Comparison of ENCODE assay signal across 17 cellular contexts in the genomic region with DNA sequence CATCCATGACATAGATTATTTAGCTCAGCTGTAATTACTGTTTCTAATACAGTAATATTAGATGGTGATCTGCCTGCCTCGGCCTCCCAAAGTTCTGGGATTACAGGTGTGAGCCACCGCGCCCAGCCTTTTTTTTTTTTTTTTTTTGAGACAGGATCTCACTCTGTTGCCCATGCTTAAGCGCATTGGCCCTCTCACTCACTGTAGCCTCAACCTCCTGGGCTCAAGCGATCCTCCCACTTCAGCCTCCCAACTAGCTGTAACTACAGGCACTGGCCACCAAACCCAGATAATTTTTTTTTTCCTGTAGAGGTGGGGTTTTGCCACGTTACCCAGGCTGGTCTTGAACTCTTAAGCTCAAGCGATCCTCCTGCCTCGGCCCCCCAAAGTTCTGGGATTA. TPM values are rescaled to one million over a fixed set of nuclear protein-coding genes. Genes with fewer than 3 reads are reported as not detected.
"Had no signal": no experiment of that assay in that cellular context is flagged by ENCODE, and none has a peak within 500 bp of the region (broad histone marks: within the 10 kb centered on the region; RNA-seq: fewer than 3 reads in every experiment).

No MANE protein-coding gene starts in this region.

RNA-seq across cellular contexts. Expression of a gene that starts 3.2 kb away (rescaled TPM):
- total RNA-seq: cerebellum, gastrocnemius medialis, glomerular endothelial cell, posterior vena cava, urinary bladder had no signal

RNA-seq across cellular contexts. Expression of a gene that starts 27.1 kb away (rescaled TPM):
- total RNA-seq: cerebellum, endodermal cell, esophagus mucosa, glomerular endothelial cell, kidney, mesothelial cell of epicardium, mucosa of descending colon, natural killer cell, neural crest cell, omental fat pad, posterior vena cava, pulmonary artery endothelial cell, spleen, testis, urinary bladder had no signal
- polyA plus RNA-seq: lung, spleen had no signal
